ENCODE assay signal across 8 cellular contexts in the genomic region with DNA sequence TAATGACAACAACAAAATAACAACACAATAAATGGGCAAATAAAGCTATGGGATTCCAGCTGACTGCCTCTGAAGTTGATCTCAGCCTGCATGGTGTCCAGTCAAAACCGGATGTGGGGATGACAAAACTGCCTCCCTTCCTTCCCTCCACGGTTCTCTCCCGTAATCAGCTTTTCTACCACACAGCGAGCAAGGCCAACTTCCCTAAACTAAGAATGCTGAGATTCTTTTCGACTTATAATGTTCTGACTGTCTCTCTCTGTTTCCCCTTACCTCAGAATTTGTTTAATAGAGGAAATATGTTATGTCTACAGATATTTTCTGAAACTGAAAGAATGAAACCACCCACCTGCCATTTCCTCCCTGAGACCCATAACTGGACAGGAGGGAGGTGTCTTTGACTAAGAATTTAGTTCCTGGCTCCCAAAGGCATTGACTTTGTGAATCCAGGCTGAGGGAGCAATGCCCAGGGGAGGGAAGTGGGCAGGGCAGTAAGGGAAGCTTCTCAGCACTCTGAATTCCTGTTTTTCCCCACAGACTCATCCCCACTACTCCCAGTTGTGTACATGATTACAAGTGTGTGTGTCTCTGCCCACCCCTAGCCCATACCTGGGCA. TPM values are rescaled to one million over a fixed set of nuclear protein-coding genes. Genes with fewer than 3 reads are reported as not detected.
A peak's percentile ranks its signal among the peaks of the same experiment; 100 is the strongest.
DNase-seq lines count a peak whose midpoint lies in the region; ATAC-seq, FAIRE-seq and TF ChIP-seq lines count a peak whose summit lies in the region.

No MANE protein-coding gene starts in this region.

- no peak for TF ChIP-seq POLR2A in HepG2 (IDR thresholded peaks at IDR 0.05; ENCODE audit: insufficient read depth in 1 of 2, low read depth in 2 of 2, low read length in 2 of 2)

- peak overlapping the region; percentile 19 for H3K9ac ChIP-seq in adipocyte (ENCODE audit: low read length)
- H3K9ac ChIP-seq in HepG2 (ENCODE audit: insufficient read depth, low read depth, low read length): no peak overlapping the region

- H3K27ac ChIP-seq in HepG2 (ENCODE audit: extremely low read length, insufficient read depth, low read length) (no peak overlapping the region), urinary bladder (ENCODE audit: low read depth) (no peak overlapping the region)

- H2AFZ ChIP-seq in HepG2 (ENCODE audit: low read length): no peak overlapping the region

- TF ChIP-seq RAD21 in HepG2 (CRISPR knock-in tag; IDR thresholded peaks at IDR 0.05): no peak

- POLR2A ChIA-PET in HepG2 (lab: Yijun Ruan, JAX): no interaction called here

- no peaks in the 10 kb centered on the region for H3K9me3 ChIP-seq in adipocyte (ENCODE audit: control insufficient read depth, low read length)
- H3K9me3 ChIP-seq in HepG2 (ENCODE audit: low read length): no peaks in the 10 kb centered on the region; the same call in 1 of the 2 replicates

- H3K4me1 ChIP-seq in adipocyte (ENCODE audit: control insufficient read depth, insufficient read depth, low read length) (peaks cover 12% of the 10 kb centered on the region), HepG2 (ENCODE audit: insufficient read depth, low read length) (peaks cover 12% of the 10 kb centered on the region), urinary bladder (ENCODE audit: insufficient read depth) (no peaks in the 10 kb centered on the region)

- H3K4me3 ChIP-seq in GM12864 (ENCODE audit: low read depth, low read length) (peak overlapping the region; percentile 43; the same call in 1 of the 2 replicates), adipocyte (ENCODE audit: low read length) (no peak overlapping the region), HepG2 (replicated peaks in 1 of 3; ENCODE audit: insufficient read depth in 1 of 3, low read depth in 2 of 3, low read length in 3 of 3) (no peak overlapping the region), urinary bladder (ENCODE audit: low read depth, low read length) (peak overlapping the region; percentile 1)

- CTCF ChIA-PET in HepG2 (lab: Yijun Ruan, JAX; ENCODE audit: low intra/inter-chr PET ratio, low total read pairs): no interaction called here

- no peaks in the 10 kb centered on the region for H3K79me2 ChIP-seq in HepG2 (ENCODE audit: insufficient read depth, low read length)

- H3K27me3 ChIP-seq in adipocyte (replicated peaks; ENCODE audit: control insufficient read depth, insufficient read depth, low read length) (no peaks in the 10 kb centered on the region), HepG2 (ENCODE audit: control insufficient read depth in 1 of 2, insufficient read depth in 2 of 2, low read length in 2 of 2) (peaks cover 0 to 8% of the 10 kb centered on the region in 2 experiments; a peak in 1 of 5 replicates)

- H3K36me3 ChIP-seq in adipocyte (ENCODE audit: control insufficient read depth, insufficient read depth, low read length, severe bottlenecking) (no peaks in the 10 kb centered on the region), HepG2 (replicated peaks in 1 of 2; ENCODE audit: control insufficient read depth in 1 of 2, insufficient read depth in 2 of 2, low read length in 2 of 2) (no peaks in the 10 kb centered on the region), urinary bladder (ENCODE audit: insufficient read depth) (no peaks in the 10 kb centered on the region)

- no peaks in the 10 kb centered on the region for H4K20me1 ChIP-seq in HepG2 (ENCODE audit: insufficient read depth, low read length)

- DNase-seq in GM12864 (ENCODE audit: low read depth) (peak; percentile 85), Kasumi-1 (lab: John Stamatoyannopoulos, UW) (peak; percentile 86 to 87), adipocyte (ENCODE audit: low read depth) (no peak), HepG2 (ENCODE audit: low spot score) (no peak), NCI-H2081 (lab: John Stamatoyannopoulos, UW) (no peak), NCI-H69 (lab: John Stamatoyannopoulos, UW) (no peak)

- in situ Hi-C loops in HepG2 (cut with HindIII; ENCODE audit: extremely low pct_ligation_motif_present, low pct_unique_long_range_greater_than_20kb): no loop called here

- no TSS peak for BruUV-seq in HepG2 (replicated peaks; lab: Mats Ljungman, UMichigan)

- TF ChIP-seq EP300 in HepG2 (IDR thresholded peaks at IDR 0.05; ENCODE audit: low read depth in 2 of 2, low read length in 2 of 2) (no peak), HepG2 (CRISPR knock-in tag; IDR thresholded peaks at IDR 0.05; ENCODE audit: borderline replicate concordance) (no peak)

- no peak for FAIRE-seq in HepG2 (lab: Jason Lieb, UNC)

- TF ChIP-seq CTCF in GM12864 (IDR thresholded peaks at IDR 0.05; ENCODE audit: low read depth, low read length, missing control alignments): no peak
- TF ChIP-seq CTCF in HepG2 (CRISPR knock-in tag; IDR thresholded peaks at IDR 0.05): no peak

- WGBS in HepG2 (ENCODE audit: low lambda C conversion rate): 38% methylated on average over 5 of the region's 5 CpGs
- 30% methylated on average over 5 of the region's 5 CpGs for WGBS in urinary bladder

- ATAC-seq in GM21529 (IDR thresholded peaks at IDR 0.05; ENCODE audit: unreplicated experiment): peak; percentile 78
- no peak for ATAC-seq in HepG2

- H3K4me2 ChIP-seq in HepG2 (ENCODE audit: low read depth, low read length): 0 out of 2 replicates have a peak overlapping the region, but pooled peaks have one; percentile 31

- intact Hi-C loops in HepG2 (cut with micrococcal nuclease; ENCODE audit: unreplicated experiment): no loop called here

RNA-seq across cellular contexts. Expression of gene TLR1, which starts 1.0 kb away (rescaled TPM):
- total RNA-seq in HepG2 (2016; rRNA removed; fragmentation: Illumina TruSeq; extraction: Trizol) (0.11 TPM in 1 of 2 replicates, not detected in the other), urinary bladder (17.2 TPM)
- total RNA-seq in HepG2 (2016; cell fraction: cytosol; rRNA removed; fragmentation: Illumina TruSeq; extraction: Trizol; ENCODE audit: low read depth): not detected in 2 replicates
- total RNA-seq in HepG2 (2016; cell fraction: insoluble cytoplasmic fraction; rRNA removed; fragmentation: Illumina TruSeq; extraction: Trizol): 0.19 and 0.21 TPM in 2 replicates
- total RNA-seq in HepG2 (2016; cell fraction: membrane; rRNA removed; fragmentation: Illumina TruSeq; extraction: Trizol): 0.09 TPM in 1 of 2 replicates, not detected in the other
- total RNA-seq in HepG2 (2016; cell fraction: nucleus; rRNA removed; fragmentation: Illumina TruSeq; extraction: Trizol): 0.19 and 0.43 TPM in 2 replicates
- polyA plus RNA-seq in HepG2 (2011; rRNA removed) (0.08 TPM in 2 replicates), urinary bladder (4.4 TPM)
- 0.04 and 0.09 TPM in 2 replicates for polyA plus RNA-seq in HepG2 (2011; cell fraction: cytosol; rRNA removed)
- polyA plus RNA-seq in HepG2 (2011; cell fraction: nucleus; rRNA removed): 0.05 and 0.07 TPM in 2 replicates
- 0.20 and 0.23 TPM in 2 replicates for polyA plus RNA-seq in HepG2 (2012)
- not detected in 2 replicates for polyA plus RNA-seq in HepG2 (2016; cell fraction: cytosol; fragmentation: Illumina TruSeq; extraction: Trizol; ENCODE audit: low read depth)
- not detected in 2 replicates for polyA plus RNA-seq in HepG2 (2016; cell fraction: insoluble cytoplasmic fraction; fragmentation: Illumina TruSeq; extraction: Trizol; ENCODE audit: low read depth)
- polyA plus RNA-seq in HepG2 (2016; cell fraction: membrane; fragmentation: Illumina TruSeq; extraction: Trizol; ENCODE audit: low read depth): 0.18 TPM in 1 of 2 replicates, not detected in the other
- not detected in 2 replicates for polyA plus RNA-seq in HepG2 (2016; cell fraction: nucleus; fragmentation: Illumina TruSeq; extraction: Trizol; ENCODE audit: insufficient read depth, low read depth)
- 0.07 TPM in 1 of 2 replicates, not detected in the other for polyA minus RNA-seq in HepG2 (2011; rRNA and poly(A)+ RNA removed; ENCODE audit: low replicate concordance)
- polyA minus RNA-seq in HepG2 (2011; cell fraction: cytosol; rRNA and poly(A)+ RNA removed): not detected in 2 replicates
- 0.39 and 0.87 TPM in 2 replicates for polyA minus RNA-seq in HepG2 (2011; cell fraction: nucleus; rRNA and poly(A)+ RNA removed)

RNA-seq across cellular contexts. Expression of gene TLR10, which starts 22.8 kb away (rescaled TPM):
- total RNA-seq in HepG2 (2016; rRNA removed; fragmentation: Illumina TruSeq; extraction: Trizol) (not detected in 2 replicates), urinary bladder (3.0 TPM)
- not detected in 2 replicates for total RNA-seq in HepG2 (2016; cell fraction: cytosol; rRNA removed; fragmentation: Illumina TruSeq; extraction: Trizol; ENCODE audit: low read depth)
- not detected in 2 replicates for total RNA-seq in HepG2 (2016; cell fraction: insoluble cytoplasmic fraction; rRNA removed; fragmentation: Illumina TruSeq; extraction: Trizol)
- total RNA-seq in HepG2 (2016; cell fraction: membrane; rRNA removed; fragmentation: Illumina TruSeq; extraction: Trizol): not detected in 2 replicates
- not detected in 2 replicates for total RNA-seq in HepG2 (2016; cell fraction: nucleus; rRNA removed; fragmentation: Illumina TruSeq; extraction: Trizol)
- polyA plus RNA-seq in HepG2 (2011; rRNA removed) (not detected in 2 replicates), urinary bladder (0.05 TPM)
- not detected in 2 replicates for polyA plus RNA-seq in HepG2 (2011; cell fraction: cytosol; rRNA removed)
- polyA plus RNA-seq in HepG2 (2011; cell fraction: nucleus; rRNA removed): 0.03 TPM in 1 of 2 replicates, not detected in the other
- not detected in 2 replicates for polyA plus RNA-seq in HepG2 (2012)
- polyA plus RNA-seq in HepG2 (2016; cell fraction: cytosol; fragmentation: Illumina TruSeq; extraction: Trizol; ENCODE audit: low read depth): not detected in 2 replicates
- not detected in 2 replicates for polyA plus RNA-seq in HepG2 (2016; cell fraction: insoluble cytoplasmic fraction; fragmentation: Illumina TruSeq; extraction: Trizol; ENCODE audit: low read depth)
- not detected in 2 replicates for polyA plus RNA-seq in HepG2 (2016; cell fraction: membrane; fragmentation: Illumina TruSeq; extraction: Trizol; ENCODE audit: low read depth)
- polyA plus RNA-seq in HepG2 (2016; cell fraction: nucleus; fragmentation: Illumina TruSeq; extraction: Trizol; ENCODE audit: insufficient read depth, low read depth): not detected in 2 replicates
- not detected in 2 replicates for polyA minus RNA-seq in HepG2 (2011; rRNA and poly(A)+ RNA removed; ENCODE audit: low replicate concordance)
- not detected in 2 replicates for polyA minus RNA-seq in HepG2 (2011; cell fraction: cytosol; rRNA and poly(A)+ RNA removed)
- not detected in 2 replicates for polyA minus RNA-seq in HepG2 (2011; cell fraction: nucleus; rRNA and poly(A)+ RNA removed)

RNA-seq across cellular contexts. Expression of gene TLR6, which starts 51.0 kb away (rescaled TPM):
- 0.52 and 0.71 TPM in 2 replicates for total RNA-seq in HepG2 (2016; rRNA removed; fragmentation: Illumina TruSeq; extraction: Trizol)
- total RNA-seq in HepG2 (2016; cell fraction: cytosol; rRNA removed; fragmentation: Illumina TruSeq; extraction: Trizol; ENCODE audit: low read depth): 0.40 and 0.62 TPM in 2 replicates
- 0.31 and 0.54 TPM in 2 replicates for total RNA-seq in HepG2 (2016; cell fraction: insoluble cytoplasmic fraction; rRNA removed; fragmentation: Illumina TruSeq; extraction: Trizol)
- 1.0 and 1.2 TPM in 2 replicates for total RNA-seq in HepG2 (2016; cell fraction: membrane; rRNA removed; fragmentation: Illumina TruSeq; extraction: Trizol)
- total RNA-seq in HepG2 (2016; cell fraction: nucleus; rRNA removed; fragmentation: Illumina TruSeq; extraction: Trizol): 0.71 and 0.72 TPM in 2 replicates
- 0.18 and 0.33 TPM in 2 replicates for polyA plus RNA-seq in HepG2 (2011; rRNA removed)
- 0.05 and 0.12 TPM in 2 replicates for polyA plus RNA-seq in HepG2 (2011; cell fraction: cytosol; rRNA removed)
- polyA plus RNA-seq in HepG2 (2011; cell fraction: nucleus; rRNA removed): 0.19 and 0.23 TPM in 2 replicates
- polyA plus RNA-seq in HepG2 (2012): 0.12 and 0.39 TPM in 2 replicates
- 0.02 TPM in 1 of 2 replicates, not detected in the other for polyA plus RNA-seq in HepG2 (2016; cell fraction: cytosol; fragmentation: Illumina TruSeq; extraction: Trizol; ENCODE audit: low read depth)
- 0.17 and 0.19 TPM in 2 replicates for polyA plus RNA-seq in HepG2 (2016; cell fraction: insoluble cytoplasmic fraction; fragmentation: Illumina TruSeq; extraction: Trizol; ENCODE audit: low read depth)
- 0.03 and 0.06 TPM in 2 replicates for polyA plus RNA-seq in HepG2 (2016; cell fraction: membrane; fragmentation: Illumina TruSeq; extraction: Trizol; ENCODE audit: low read depth)
- polyA plus RNA-seq in HepG2 (2016; cell fraction: nucleus; fragmentation: Illumina TruSeq; extraction: Trizol; ENCODE audit: insufficient read depth, low read depth): 0.61 and 0.71 TPM in 2 replicates
- 0.20 and 7.2 TPM in 2 replicates for polyA minus RNA-seq in HepG2 (2011; rRNA and poly(A)+ RNA removed; ENCODE audit: low replicate concordance)
- polyA minus RNA-seq in HepG2 (2011; cell fraction: cytosol; rRNA and poly(A)+ RNA removed): 0.26 and 0.59 TPM in 2 replicates
- 0.62 and 0.90 TPM in 2 replicates for polyA minus RNA-seq in HepG2 (2011; cell fraction: nucleus; rRNA and poly(A)+ RNA removed)
- total RNA-seq in urinary bladder: 8.8 TPM
- 0.58 TPM for polyA plus RNA-seq in urinary bladder

Comparison
In these comparisons a context has a peak if more than half of its experiments do, and no peak if none do; other contexts are left out.
1. DNase-seq: peak in GM12864 (single experiment) and Kasumi-1 (2 of 2); none in adipocyte (single experiment), HepG2 (single experiment), NCI-H2081 (0 of 2) and NCI-H69 (single experiment).
2. H3K4me3 ChIP-seq: peak in GM12864 (single experiment) and urinary bladder (single experiment); none in adipocyte (single experiment) and HepG2 (0 of 3).
3. RNA of gene TLR1, which starts 1.0 kb away (total RNA-seq): 17.2 TPM in urinary bladder (single experiment); 0.09 to 0.43 TPM in HepG2; every median in the first group is over 10 times any median in the second.